In the genomic region with DNA sequence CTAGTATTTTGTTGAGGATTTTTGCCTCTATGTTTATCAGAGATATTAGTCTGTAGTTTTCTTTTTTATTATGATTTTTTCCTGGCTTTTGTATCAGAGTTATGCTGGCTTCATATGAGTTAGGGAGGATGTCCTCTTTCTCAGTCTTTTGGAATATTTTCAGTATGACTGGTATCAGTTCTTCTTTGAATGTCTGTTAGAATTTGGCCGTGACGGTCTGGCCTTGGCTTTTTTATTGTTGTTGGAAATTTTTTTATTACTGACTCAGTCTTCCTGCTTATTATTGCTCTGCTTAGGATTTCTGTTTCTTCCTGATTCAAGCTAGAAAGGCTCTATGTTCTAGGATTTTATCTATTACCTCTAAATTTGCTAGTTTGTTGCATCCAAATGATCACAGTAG, we compare ENCODE assay signal across 23 cellular contexts.
DNase-seq lines count a peak whose midpoint lies in the region; TF ChIP-seq lines count a peak whose summit lies in the region.
"Had no signal": no experiment of that assay in that cellular context is flagged by ENCODE, and none has a peak within 500 bp of the region (broad histone marks: within the 10 kb centered on the region; RNA-seq: fewer than 3 reads in every experiment).

No MANE protein-coding gene starts in this region.

- H3K27me3 ChIP-seq in testis: no peaks in the 10 kb centered on the region
- H3K27me3 ChIP-seq: left lung, pancreas had no signal

- DNase-seq in HT1080 (ENCODE audit: low read depth) (peak; percentile 66), amniotic stem cell (lab: John Stamatoyannopoulos, UW) (peak; percentile 34), fibroblast of pulmonary artery (ENCODE audit: low read depth) (peak; percentile 53), testis (peak; percentile 24), GM20000 (ENCODE audit: low spot score) (no peak)
- DNase-seq in activated CD4-positive, alpha-beta T cell treated with anti-CD3 and anti-CD28 coated beads for 4 hours: no peak
- no peak for DNase-seq in activated CD4-positive, alpha-beta T cell treated with anti-CD3 and anti-CD28 coated beads, Interleukin-2, amount 10 ng/mL, durations not matched to agents 24 days and 14 days
- DNase-seq: activated CD4-positive, alpha-beta T cell treated with anti-CD3 and anti-CD28 coated beads, Interleukin-2, amount 50 U/mL, for 1 hour; activated CD8-positive, alpha-beta memory T cell treated with anti-CD3 and anti-CD28 coated beads, Interleukin-2, amount 50 U/mL, for 4 hours; DMS79 treated with DMSO at 0.1 percent for 48 hours; HFFc6; left lung; midbrain; natural killer cell; NCI-H2081 treated with DMSO at 0.1 percent for 48 hours; NCI-H446; OCI-M1; pancreas; T-helper 17 cell had no signal

- no peaks in the 10 kb centered on the region for H3K36me3 ChIP-seq in testis (ENCODE audit: low read depth, missing control alignments)
- H3K36me3 ChIP-seq: left lung, pancreas had no signal

- intact Hi-C loops in testis (cut with DNase I; ENCODE audit: low total_unique reads): no loop called here
- intact Hi-C loops in activated CD4-positive, alpha-beta T cell treated with anti-CD3 and anti-CD28 coated beads, Interleukin-2, amount 10 ng/mL, durations not matched to agents 24 days and 14 days (cut with micrococcal nuclease): no loop called here

- TF ChIP-seq CTCF in fibroblast of pulmonary artery (IDR thresholded peaks at IDR 0.05; ENCODE audit: low read length, missing control alignments): no peak
- TF ChIP-seq CTCF in testis (IDR thresholded peaks at IDR 0.05): no peak
- TF ChIP-seq CTCF in GM20000 (IDR thresholded peaks at IDR 0.05; ENCODE audit: extremely low read depth, missing control alignments): no peak

- WGBS in testis, 2 donors: 32 to 38% methylated on average over 2 of the region's 2 CpGs

- no peak overlapping the region for H3K4me3 ChIP-seq in fibroblast of pulmonary artery (replicated peaks; ENCODE audit: low read depth, low read length)
- H3K4me3 ChIP-seq in testis: no peak overlapping the region
- H3K4me3 ChIP-seq: coronary artery, left lung, pancreas had no signal

- H3K4me1 ChIP-seq in testis: no peaks in the 10 kb centered on the region
- H3K4me1 ChIP-seq: left lung, pancreas had no signal

- TF ChIP-seq POLR2A in testis (IDR thresholded peaks at IDR 0.05): no peak

- H3K27ac ChIP-seq in testis: peak overlapping the region in 1 of 2 donors; percentile 28
- H3K27ac ChIP-seq: coronary artery, left lung, pancreas, VCaP had no signal

- H3K4me3 Mint-ChIP-seq in activated CD4-positive, alpha-beta T cell treated with anti-CD3 and anti-CD28 coated beads, Interleukin-2, amount 10 ng/mL, durations not matched to agents 24 days and 14 days: no peak overlapping the region
- H3K4me3 Mint-ChIP-seq: activated naive CD8-positive, alpha-beta T cell; HFFc6; natural killer cell; T-helper 17 cell had no signal

- H3K27me3 Mint-ChIP-seq in activated CD4-positive, alpha-beta T cell treated with anti-CD3 and anti-CD28 coated beads, Interleukin-2, amount 10 ng/mL, durations not matched to agents 24 days and 14 days: no peaks in the 10 kb centered on the region
- H3K27me3 Mint-ChIP-seq: activated naive CD8-positive, alpha-beta T cell; T-helper 17 cell had no signal

- H3K9me3 ChIP-seq in testis: no peaks in the 10 kb centered on the region
- H3K9me3 ChIP-seq: pancreas had no signal

- H3K4me1 Mint-ChIP-seq in activated CD4-positive, alpha-beta T cell treated with anti-CD3 and anti-CD28 coated beads, Interleukin-2, amount 10 ng/mL, durations not matched to agents 24 days and 14 days: no peaks in the 10 kb centered on the region
- H3K4me1 Mint-ChIP-seq: natural killer cell, T-helper 17 cell had no signal

- H3K36me3 Mint-ChIP-seq in activated CD4-positive, alpha-beta T cell treated with anti-CD3 and anti-CD28 coated beads, Interleukin-2, amount 10 ng/mL, durations not matched to agents 24 days and 14 days (ENCODE audit: low read depth): no peaks in the 10 kb centered on the region
- H3K36me3 Mint-ChIP-seq: activated naive CD8-positive, alpha-beta T cell; natural killer cell had no signal

- peaks cover 4% of the 10 kb centered on the region for H3K9me3 Mint-ChIP-seq in activated CD4-positive, alpha-beta T cell treated with anti-CD3 and anti-CD28 coated beads, Interleukin-2, amount 10 ng/mL, durations not matched to agents 24 days and 14 days

- H3K27ac Mint-ChIP-seq in activated CD4-positive, alpha-beta T cell treated with anti-CD3 and anti-CD28 coated beads, Interleukin-2, amount 10 ng/mL, durations not matched to agents 24 days and 14 days: no peak overlapping the region
- H3K27ac Mint-ChIP-seq: activated naive CD8-positive, alpha-beta T cell; activated T-helper 2 cell treated with anti-CD3 and anti-CD28 coated beads, Interferon-gamma antibody, Interleukin-2, Interleukin-4, amounts not matched to agents 10 μg/mL and 5 μg/mL and 100 μg/mL, durations not matched to agents 14 hours and 24 hours and 36 hours; HFFc6; natural killer cell; T-helper 17 cell had no signal

Comparison
In these comparisons a context has a peak if more than half of its experiments do, and no peak if none do; other contexts are left out.
1. DNase-seq: peak in HT1080 (single experiment), amniotic stem cell (single experiment), fibroblast of pulmonary artery (single experiment) and testis (single experiment); none in GM20000 (single experiment), activated CD4-positive, alpha-beta T cell treated with anti-CD3 and anti-CD28 coated beads for 4 hours (0 of 2) and activated CD4-positive, alpha-beta T cell treated with anti-CD3 and anti-CD28 coated beads, Interleukin-2, amount 10 ng/mL, durations not matched to agents 24 days and 14 days (single experiment).